ENCODE assay signal across 1 cellular context in the genomic region with DNA sequence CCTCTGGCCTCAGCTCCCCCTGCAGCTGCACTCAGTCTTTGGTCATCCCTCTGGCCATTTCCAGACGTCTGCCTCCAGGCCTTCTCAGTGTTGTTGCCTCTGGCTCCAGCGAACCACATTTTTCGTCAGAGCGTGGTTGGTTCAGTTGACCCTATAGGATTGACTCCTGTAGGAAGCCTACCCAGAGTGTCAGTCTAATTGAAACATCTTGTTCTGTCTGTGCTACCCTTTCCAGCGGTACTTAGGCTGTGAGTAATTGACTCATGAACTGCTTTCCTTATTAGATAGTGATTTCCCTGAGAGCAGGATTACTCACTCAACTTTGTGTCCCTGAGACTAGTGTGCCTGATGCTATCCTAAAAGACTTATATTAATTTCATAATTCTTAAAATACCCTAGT.
TF ChIP-seq lines count a peak whose summit lies in the region.

No MANE protein-coding gene starts in this region.

TF ChIP-seq in IMR-90, 13 proteins besides CTCF, POLR2A, EP300 and RAD21:
- 0 out of 2 replicates have a peak, but pooled peaks have one; percentile 3 for TF ChIP-seq FOS (IDR thresholded peaks at IDR 0.05; ENCODE audit: low read depth, low read length)
- no peak for TF ChIP-seq MAZ (IDR thresholded peaks at IDR 0.05; ENCODE audit: borderline replicate concordance, low read depth, low read length)
- TF ChIP-seq MXI1 (IDR thresholded peaks at IDR 0.05; ENCODE audit: borderline replicate concordance, low read depth, low read length), result no peak
